35 cellular contexts compared by ENCODE assay signal in genomic region chr3:37471425-37471824, GRCh38. TPM values are rescaled to one million over a fixed set of nuclear protein-coding genes. Genes with fewer than 3 reads are reported as not detected.
"Had no signal": no experiment of that assay in that cellular context is flagged by ENCODE, and none has a peak within 500 bp of the region (broad histone marks: within the 10 kb centered on the region; RNA-seq: fewer than 3 reads in every experiment).

No MANE protein-coding gene starts in this region.

- H3K4me2 ChIP-seq: KMS-11 had no signal

- H3K27me3 ChIP-seq: MG63 had no signal

- H3K9ac ChIP-seq: KMS-11 had no signal

- DNase-seq: Karpas-422, Kasumi-1, KG1, MG63, MM.1S, MV-4-11, NCI-H1048, NCI-H1092, NCI-H1092 treated with DMSO at 0.1 percent for 48 hours, NCI-H1105, NCI-H1105 treated with DMSO at 0.1 percent for 48 hours, NCI-H1417, NCI-H1417 treated with DMSO at 0.1 percent for 48 hours, NCI-H1436, NCI-H1436 treated with DMSO at 0.1 percent for 48 hours, NCI-H146, NCI-H1694, NCI-H1694 treated with DMSO at 0.1 percent for 48 hours, NCI-H187, NCI-H187 treated with DMSO at 0.1 percent for 48 hours, NCI-H1930, NCI-H2029, NCI-H2029 treated with DMSO at 0.1 percent for 48 hours, NCI-H2081, NCI-H2081 treated with DMSO at 0.1 percent for 48 hours, NCI-H2107, NCI-H2171, NCI-H2171 treated with DMSO at 0.1 percent for 48 hours, NCI-H226, NCI-H345, NCI-H446, NCI-H446 treated with DMSO at 0.1 percent for 48 hours had no signal

- H3K36me3 ChIP-seq: MG63 had no signal

- H3K27ac ChIP-seq: KMS-11 had no signal

- H3K4me3 ChIP-seq: MG63 had no signal

- H3K9me3 ChIP-seq: MG63 had no signal

RNA-seq across cellular contexts. Expression of gene ITGA9, which starts 19.5 kb away (rescaled TPM):
- total RNA-seq: LHCN-M2, MCF 10A had no signal
